In the genomic region with DNA sequence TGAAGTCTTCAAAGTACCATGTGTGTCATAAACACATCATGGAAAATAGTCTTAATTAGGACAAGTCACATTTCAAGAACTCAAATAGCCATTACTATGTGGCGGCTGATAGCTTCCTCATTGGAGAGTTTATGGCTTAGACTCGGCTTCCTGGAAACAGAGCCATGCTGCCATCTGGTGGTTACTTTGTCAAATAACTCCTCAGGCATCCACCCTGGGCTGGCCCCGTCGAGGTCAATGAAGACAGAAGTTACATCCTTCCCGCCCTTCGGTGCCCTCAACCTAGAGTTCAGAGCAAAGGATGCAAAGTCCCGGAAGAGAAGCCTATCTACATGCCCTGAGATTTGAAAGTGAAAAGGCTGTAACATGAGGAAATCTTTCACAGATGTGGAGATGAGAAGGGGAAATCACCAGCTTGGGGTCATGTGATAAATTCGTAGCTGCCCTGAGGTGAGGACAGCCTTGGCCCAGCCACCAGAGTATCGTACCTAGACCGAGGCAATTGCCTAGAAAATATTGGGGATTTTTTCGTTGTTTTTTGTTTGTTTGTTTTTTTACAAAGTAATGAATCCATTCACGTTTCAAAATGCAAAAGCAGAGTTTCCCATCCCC, we compare ENCODE assay signal across 8 cellular contexts. TPM values are rescaled to one million over a fixed set of nuclear protein-coding genes. Genes with fewer than 3 reads are reported as not detected.
DNase-seq lines count a peak whose midpoint lies in the region; ATAC-seq and TF ChIP-seq lines count a peak whose summit lies in the region.

No MANE protein-coding gene starts in this region.

- peak; percentile 72 for TF ChIP-seq CTCF in GM12872 (IDR thresholded peaks at IDR 0.05; ENCODE audit: insufficient read depth, low read depth, low read length)

- ATAC-seq in HG02798 (IDR thresholded peaks at IDR 0.05; ENCODE audit: poor library complexity, unreplicated experiment) (peak; percentile 92), HG03139 (IDR thresholded peaks at IDR 0.05; ENCODE audit: unreplicated experiment) (no peak)

- intact Hi-C loops in cardiac septum (cut with DNase I), result loop anchor here (1.0 to 5.0 kb wide), 3 partner anchors 148 to 531 kb away; no protein-coding TSS in a partner anchor

- DNase-seq in NCI-H146 treated with DMSO at 0.1 percent for 48 hours (lab: John Stamatoyannopoulos, UW; ENCODE audit: unreplicated experiment) (peak; percentile 34), SW 1271 (lab: John Stamatoyannopoulos, UW) (peak; percentile 14 to 77), cardiac septum (ENCODE audit: low spot score) (peak; percentile 85), pulmonary artery endothelial cell (ENCODE audit: low read depth, low spot score) (peak; percentile 27)
- DNase-seq in activated naive CD8-positive, alpha-beta T cell treated with anti-CD3 and anti-CD28 coated beads, Interleukin-2, amount 50 U/mL, for 16 hours (ENCODE audit: low read depth, low spot score), result peak; percentile 39

RNA-seq across cellular contexts. Expression of gene ZNF169, which starts 45.5 kb away (rescaled TPM):
- total RNA-seq in cardiac septum (2.8 TPM), pulmonary artery endothelial cell (3.7 and 3.8 TPM in 2 replicates)

Comparison
In these comparisons a context has a peak if more than half of its experiments do, and no peak if none do; other contexts are left out.
1. DNase-seq: peak in every context shown above with its lines; median percentile 85 in cardiac septum; 46 in SW 1271; 39 in activated naive CD8-positive, alpha-beta T cell treated with anti-CD3 and anti-CD28 coated beads, Interleukin-2, amount 50 U/mL, for 16 hours; 34 in NCI-H146 treated with DMSO at 0.1 percent for 48 hours; 27 in pulmonary artery endothelial cell.